2 cellular contexts compared by ENCODE assay signal in the genomic region with DNA sequence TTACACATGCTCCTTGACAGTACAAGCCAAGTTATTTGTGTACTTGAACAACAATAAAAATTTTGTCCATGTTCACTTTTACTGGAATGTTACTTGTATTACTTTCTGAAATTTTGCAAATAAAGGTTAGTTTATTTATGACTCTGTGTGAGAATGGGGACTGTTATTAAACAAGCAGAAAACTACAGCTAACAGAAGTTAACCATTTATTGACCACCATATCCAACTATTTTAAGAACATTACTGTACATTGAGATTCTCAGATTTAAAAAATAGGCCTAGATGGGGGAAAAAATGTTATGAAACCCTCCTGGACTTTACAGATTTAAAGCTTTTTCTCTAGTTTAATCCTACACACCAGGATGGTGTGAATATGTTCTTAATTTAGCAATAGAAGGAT.
TF ChIP-seq lines count a peak whose summit lies in the region.

No MANE protein-coding gene starts in this region.

TF ChIP-seq in K562, 482 proteins besides CTCF, POLR2A, EP300 and RAD21:
- no peak for TF ChIP-seq GABPA (tag; conservative IDR thresholded peaks at IDR 0.05; ENCODE audit: low read depth)
- TF ChIP-seq RBM22 (IDR thresholded peaks at IDR 0.05; ENCODE audit: low read depth, low read length, poor library complexity, severe bottlenecking): no peak
- peak; percentile 53; the same call in 1 of the 2 replicates for TF ChIP-seq POLR2H (tag; IDR thresholded peaks at IDR 0.05; ENCODE audit: low read depth)
- TF ChIP-seq, protein P1, sequence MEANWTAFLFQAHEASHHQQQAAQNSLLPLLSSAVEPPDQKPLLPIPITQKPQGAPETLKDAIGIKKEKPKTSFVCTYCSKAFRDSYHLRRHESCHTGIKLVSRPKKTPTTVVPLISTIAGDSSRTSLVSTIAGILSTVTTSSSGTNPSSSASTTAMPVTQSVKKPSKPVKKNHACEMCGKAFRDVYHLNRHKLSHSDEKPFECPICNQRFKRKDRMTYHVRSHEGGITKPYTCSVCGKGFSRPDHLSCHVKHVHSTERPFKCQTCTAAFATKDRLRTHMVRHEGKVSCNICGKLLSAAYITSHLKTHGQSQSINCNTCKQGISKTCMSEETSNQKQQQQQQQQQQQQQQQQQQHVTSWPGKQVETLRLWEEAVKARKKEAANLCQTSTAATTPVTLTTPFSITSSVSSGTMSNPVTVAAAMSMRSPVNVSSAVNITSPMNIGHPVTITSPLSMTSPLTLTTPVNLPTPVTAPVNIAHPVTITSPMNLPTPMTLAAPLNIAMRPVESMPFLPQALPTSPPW (CRISPR knock-in tag; IDR thresholded peaks at IDR 0.05): 0 out of 2 replicates have a peak, but pooled peaks have one; percentile 11
- TF ChIP-seq ILK (tag; IDR thresholded peaks at IDR 0.05; ENCODE audit: borderline replicate concordance, low read depth): no peak
- TF ChIP-seq MNT (conservative IDR thresholded peaks at IDR 0.05): no peak
TF ChIP-seq in K562: peak in this region for 2.

TF ChIP-seq in neural cell, 6 proteins besides CTCF, POLR2A, EP300 and RAD21:
- TF ChIP-seq TAF1 (IDR thresholded peaks at IDR 0.05; ENCODE audit: low read depth): no peak
- TF ChIP-seq EZH2 (IDR thresholded peaks at IDR 0.05; ENCODE audit: borderline replicate concordance, insufficient read depth, low read length, poor library complexity, severe bottlenecking): no peak
- TF ChIP-seq POLR2AphosphoS5 (IDR thresholded peaks at IDR 0.05): no peak
- no peak for TF ChIP-seq SMC3 (conservative IDR thresholded peaks at IDR 0.05; ENCODE audit: poor library complexity)
- TF ChIP-seq MXI1 (conservative IDR thresholded peaks at IDR 0.05; ENCODE audit: poor library complexity, severe bottlenecking): no peak
- TF ChIP-seq, protein P2, sequence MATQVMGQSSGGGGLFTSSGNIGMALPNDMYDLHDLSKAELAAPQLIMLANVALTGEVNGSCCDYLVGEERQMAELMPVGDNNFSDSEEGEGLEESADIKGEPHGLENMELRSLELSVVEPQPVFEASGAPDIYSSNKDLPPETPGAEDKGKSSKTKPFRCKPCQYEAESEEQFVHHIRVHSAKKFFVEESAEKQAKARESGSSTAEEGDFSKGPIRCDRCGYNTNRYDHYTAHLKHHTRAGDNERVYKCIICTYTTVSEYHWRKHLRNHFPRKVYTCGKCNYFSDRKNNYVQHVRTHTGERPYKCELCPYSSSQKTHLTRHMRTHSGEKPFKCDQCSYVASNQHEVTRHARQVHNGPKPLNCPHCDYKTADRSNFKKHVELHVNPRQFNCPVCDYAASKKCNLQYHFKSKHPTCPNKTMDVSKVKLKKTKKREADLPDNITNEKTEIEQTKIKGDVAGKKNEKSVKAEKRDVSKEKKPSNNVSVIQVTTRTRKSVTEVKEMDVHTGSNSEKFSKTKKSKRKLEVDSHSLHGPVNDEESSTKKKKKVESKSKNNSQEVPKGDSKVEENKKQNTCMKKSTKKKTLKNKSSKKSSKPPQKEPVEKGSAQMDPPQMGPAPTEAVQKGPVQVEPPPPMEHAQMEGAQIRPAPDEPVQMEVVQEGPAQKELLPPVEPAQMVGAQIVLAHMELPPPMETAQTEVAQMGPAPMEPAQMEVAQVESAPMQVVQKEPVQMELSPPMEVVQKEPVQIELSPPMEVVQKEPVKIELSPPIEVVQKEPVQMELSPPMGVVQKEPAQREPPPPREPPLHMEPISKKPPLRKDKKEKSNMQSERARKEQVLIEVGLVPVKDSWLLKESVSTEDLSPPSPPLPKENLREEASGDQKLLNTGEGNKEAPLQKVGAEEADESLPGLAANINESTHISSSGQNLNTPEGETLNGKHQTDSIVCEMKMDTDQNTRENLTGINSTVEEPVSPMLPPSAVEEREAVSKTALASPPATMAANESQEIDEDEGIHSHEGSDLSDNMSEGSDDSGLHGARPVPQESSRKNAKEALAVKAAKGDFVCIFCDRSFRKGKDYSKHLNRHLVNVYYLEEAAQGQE (IDR thresholded peaks at IDR 0.05; ENCODE audit: borderline replicate concordance): no peak
